ENCODE assay signal across 9 cellular contexts in the genomic region with DNA sequence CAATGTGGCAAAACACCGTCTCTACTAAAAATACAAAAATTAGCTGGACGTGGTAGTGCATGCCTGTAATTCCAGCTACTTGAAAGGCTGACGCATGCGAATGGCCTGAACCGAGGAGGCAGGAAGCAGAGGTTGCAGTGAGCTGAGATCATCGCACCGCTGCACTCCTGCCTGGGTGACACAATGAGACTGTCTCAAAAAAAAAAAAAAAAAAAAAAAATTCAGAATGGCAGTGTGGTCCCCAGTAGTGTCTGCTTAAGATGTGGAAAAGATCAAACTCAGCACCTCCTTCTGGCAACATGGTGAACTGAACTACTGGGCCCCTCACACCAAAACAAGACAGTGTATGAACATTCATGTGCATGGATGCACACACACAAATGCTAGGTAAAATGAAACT. TPM values are rescaled to one million over a fixed set of nuclear protein-coding genes. Genes with fewer than 3 reads are reported as not detected.
A peak's percentile ranks its signal among the peaks of the same experiment; 100 is the strongest.
DNase-seq lines count a peak whose midpoint lies in the region; ATAC-seq, FAIRE-seq and TF ChIP-seq lines count a peak whose summit lies in the region.
"Had no signal": no experiment of that assay in that cellular context is flagged by ENCODE, and none has a peak within 500 bp of the region (broad histone marks: within the 10 kb centered on the region; RNA-seq: fewer than 3 reads in every experiment).

No MANE protein-coding gene starts in this region.

- no peaks in the 10 kb centered on the region for H3K9me3 ChIP-seq in astrocyte (ENCODE audit: insufficient read depth, low read depth, low read length)

- peaks cover 13% of the 10 kb centered on the region for H3K4me1 ChIP-seq in astrocyte (ENCODE audit: insufficient read depth, low read length)

- DNase-seq in Caki2 (ENCODE audit: low read depth) (peak; percentile 80), OCI-M1 (lab: John Stamatoyannopoulos, UW) (peak; percentile 17), astrocyte (ENCODE audit: low read depth) (peak; percentile 89), NCI-H748 (lab: John Stamatoyannopoulos, UW; ENCODE audit: unreplicated experiment) (no peak), GM20000 (ENCODE audit: low spot score) (no peak)
- DNase-seq: anterior cingulate cortex had no signal

- H3K36me3 Mint-ChIP-seq in astrocyte (ENCODE audit: low read depth, unreplicated experiment), result no peaks in the 10 kb centered on the region
- peaks cover 74% of the 10 kb centered on the region for H3K36me3 Mint-ChIP-seq in nephron (ENCODE audit: low read depth)

- no peaks in the 10 kb centered on the region for H3K27me3 ChIP-seq in astrocyte (ENCODE audit: insufficient read depth, low read length)

- no peak overlapping the region for H2AFZ ChIP-seq in astrocyte (ENCODE audit: low read depth, low read length)

- H3K27me3 Mint-ChIP-seq in astrocyte (ENCODE audit: low read depth, unreplicated experiment) (no peaks in the 10 kb centered on the region), nephron (ENCODE audit: low read depth) (no peaks in the 10 kb centered on the region)

- H3K27ac ChIP-seq in astrocyte (ENCODE audit: low read depth, low read length), result peak overlapping the region; percentile 77

- peak overlapping the region; percentile 58 for H3K4me2 ChIP-seq in astrocyte (ENCODE audit: low read length)

- peaks cover 54% of the 10 kb centered on the region for H3K79me2 ChIP-seq in astrocyte (ENCODE audit: insufficient read depth, low read length)

- peak; percentile 17 for FAIRE-seq in astrocyte (lab: Jason Lieb, UNC)

- H4K20me1 ChIP-seq in astrocyte (ENCODE audit: insufficient read depth, low read length), result peaks cover 2% of the 10 kb centered on the region

- in situ Hi-C loops in Caki2 (cut with HindIII; ENCODE audit: low pct_unique_long_range_greater_than_20kb, low sequenced_read_pairs), result no loop called here

- H3K4me1 Mint-ChIP-seq in astrocyte (ENCODE audit: low read depth, unreplicated experiment) (peaks cover 23% of the 10 kb centered on the region), nephron (peaks cover 15% of the 10 kb centered on the region)

- no peak overlapping the region for H3K4me3 ChIP-seq in astrocyte (ENCODE audit: insufficient read depth, low read depth, low read length)

- H3K9me3 Mint-ChIP-seq in astrocyte (ENCODE audit: unreplicated experiment), result no peaks in the 10 kb centered on the region
- no peaks in the 10 kb centered on the region for H3K9me3 Mint-ChIP-seq in nephron

- H3K27ac Mint-ChIP-seq in astrocyte (ENCODE audit: unreplicated experiment), result peak overlapping the region; percentile 72
- H3K27ac Mint-ChIP-seq in nephron, result peak overlapping the region; percentile 80 to 96 (median 88)

- no peak overlapping the region for H3K4me3 Mint-ChIP-seq in astrocyte (ENCODE audit: unreplicated experiment)
- no peak overlapping the region for H3K4me3 Mint-ChIP-seq in nephron

- H3K9ac ChIP-seq in astrocyte (ENCODE audit: low read length), result peak overlapping the region; percentile 46

- peaks cover 22% of the 10 kb centered on the region for H3K36me3 ChIP-seq in astrocyte (ENCODE audit: insufficient read depth, low read length)

- ATAC-seq in GM21515 (IDR thresholded peaks at IDR 0.05; ENCODE audit: unreplicated experiment) (no peak), HG03457 (IDR thresholded peaks at IDR 0.05; ENCODE audit: unreplicated experiment) (no peak)

- TF ChIP-seq CTCF in astrocyte (IDR thresholded peaks at IDR 0.05; ENCODE audit: insufficient read depth, low read depth, low read length), result no peak
- no peak for TF ChIP-seq CTCF in nephron (IDR thresholded peaks at IDR 0.05; ENCODE audit: unreplicated experiment in 3 of 3)
- no peak for TF ChIP-seq CTCF in GM20000 (IDR thresholded peaks at IDR 0.05; ENCODE audit: extremely low read depth, missing control alignments)

RNA-seq across cellular contexts. Expression of a gene that starts 32.2 kb away (rescaled TPM):
- total RNA-seq in Caki2 (2014; rRNA removed; shearing (Covaris generic); ENCODE audit: low replicate concordance), result 486 and 552 TPM in 2 replicates
- total RNA-seq in astrocyte, result 134 and 187 TPM in 2 replicates

RNA-seq across cellular contexts. Expression of a gene that starts 59.4 kb away (rescaled TPM):
- 0.30 and 0.41 TPM in 2 replicates for total RNA-seq in Caki2 (2014; rRNA removed; shearing (Covaris generic); ENCODE audit: low replicate concordance)
- 0.24 and 0.36 TPM in 2 replicates for total RNA-seq in astrocyte

Comparison
In these comparisons a context has a peak if more than half of its experiments do, and no peak if none do; other contexts are left out.
1. DNase-seq: peak in Caki2 (single experiment), OCI-M1 (single experiment) and astrocyte (single experiment); none in NCI-H748 (single experiment) and GM20000 (single experiment).